ENCODE assay signal across 1 cellular context in the genomic region with DNA sequence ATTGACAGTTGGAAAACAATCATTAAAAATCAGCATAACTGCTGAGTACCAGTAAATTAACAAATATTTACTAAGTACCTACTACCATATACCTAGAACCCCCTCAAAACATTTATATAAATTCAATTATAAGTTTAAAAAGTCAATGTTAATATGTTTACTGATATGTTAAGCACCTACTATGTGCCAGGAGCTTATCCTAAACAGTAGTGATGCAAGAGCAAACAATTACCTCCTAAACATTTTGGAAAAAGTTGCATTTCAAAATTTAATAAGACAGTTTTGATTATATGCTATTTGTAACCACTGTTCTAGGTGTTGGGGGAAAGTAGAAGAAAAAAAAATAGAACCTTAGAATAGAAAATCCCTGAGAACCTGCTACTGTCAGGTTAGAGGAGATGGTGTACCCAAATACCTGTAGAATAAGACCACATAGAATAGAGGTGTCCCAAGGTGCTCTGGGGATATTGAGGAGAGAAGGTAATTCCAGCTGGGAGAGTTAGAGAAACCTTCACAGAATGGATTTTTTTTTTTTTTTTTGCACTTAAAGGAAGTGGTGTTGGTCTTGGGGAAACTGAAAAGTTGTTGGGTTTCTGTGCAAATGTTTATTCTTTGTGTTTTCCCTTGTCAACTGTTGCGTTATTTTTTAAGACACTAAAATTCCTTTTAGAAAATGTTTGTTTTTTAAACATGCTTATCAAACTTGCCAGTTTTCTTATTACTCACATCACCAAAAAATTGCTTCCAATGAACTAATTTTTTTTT.
TF ChIP-seq lines count a peak whose summit lies in the region.

No MANE protein-coding gene starts in this region.

TF ChIP-seq in HepG2, 621 proteins besides CTCF, POLR2A, EP300 and RAD21:
- no peak for TF ChIP-seq CAMTA2 (CRISPR knock-in tag; IDR thresholded peaks at IDR 0.05; ENCODE audit: borderline replicate concordance)
- TF ChIP-seq ETV5 (CRISPR knock-in tag; IDR thresholded peaks at IDR 0.05; ENCODE audit: borderline replicate concordance), result no peak
- TF ChIP-seq ZNF746 (CRISPR knock-in tag; IDR thresholded peaks at IDR 0.05), result no peak
- peak; percentile 66; the same call in 1 of the 2 replicates for TF ChIP-seq ZKSCAN1 (IDR thresholded peaks at IDR 0.05; ENCODE audit: low read length)
- no peak for TF ChIP-seq TCF12 (IDR thresholded peaks at IDR 0.05)
- TF ChIP-seq TCF12 (CRISPR knock-in tag; IDR thresholded peaks at IDR 0.05), result no peak
- TF ChIP-seq TOPORS (CRISPR knock-in tag; IDR thresholded peaks at IDR 0.05), result no peak
- TF ChIP-seq ZNF567 (CRISPR knock-in tag; IDR thresholded peaks at IDR 0.05; ENCODE audit: borderline replicate concordance), result no peak
